ENCODE assay signal across 34 cellular contexts in genomic region chr10:18460061-18460460, GRCh38.
"Had no signal": no experiment of that assay in that cellular context is flagged by ENCODE, and none has a peak within 500 bp of the region (broad histone marks: within the 10 kb centered on the region; RNA-seq: fewer than 3 reads in every experiment).

No MANE protein-coding gene starts in this region.

- H3K4me3 ChIP-seq: MG63 had no signal

- DNase-seq: Karpas-422, Kasumi-1, KG1, MG63, MM.1S, MV-4-11, NCI-H1048, NCI-H1092, NCI-H1092 treated with DMSO at 0.1 percent for 48 hours, NCI-H1105, NCI-H1105 treated with DMSO at 0.1 percent for 48 hours, NCI-H1417, NCI-H1417 treated with DMSO at 0.1 percent for 48 hours, NCI-H1436, NCI-H1436 treated with DMSO at 0.1 percent for 48 hours, NCI-H146, NCI-H1694, NCI-H1694 treated with DMSO at 0.1 percent for 48 hours, NCI-H187, NCI-H187 treated with DMSO at 0.1 percent for 48 hours, NCI-H1930, NCI-H2029, NCI-H2029 treated with DMSO at 0.1 percent for 48 hours, NCI-H2081, NCI-H2081 treated with DMSO at 0.1 percent for 48 hours, NCI-H2107, NCI-H2171, NCI-H2171 treated with DMSO at 0.1 percent for 48 hours, NCI-H2227 treated with DMSO at 0.1 percent for 48 hours, NCI-H226, NCI-H345, NCI-H446, NCI-H446 treated with DMSO at 0.1 percent for 48 hours had no signal

- H3K27ac ChIP-seq: KMS-11 had no signal

- H3K9me3 ChIP-seq: MG63 had no signal

- H3K27me3 ChIP-seq: MG63 had no signal

- H3K36me3 ChIP-seq: MG63 had no signal
